8 cellular contexts compared by ENCODE assay signal in the genomic region with DNA sequence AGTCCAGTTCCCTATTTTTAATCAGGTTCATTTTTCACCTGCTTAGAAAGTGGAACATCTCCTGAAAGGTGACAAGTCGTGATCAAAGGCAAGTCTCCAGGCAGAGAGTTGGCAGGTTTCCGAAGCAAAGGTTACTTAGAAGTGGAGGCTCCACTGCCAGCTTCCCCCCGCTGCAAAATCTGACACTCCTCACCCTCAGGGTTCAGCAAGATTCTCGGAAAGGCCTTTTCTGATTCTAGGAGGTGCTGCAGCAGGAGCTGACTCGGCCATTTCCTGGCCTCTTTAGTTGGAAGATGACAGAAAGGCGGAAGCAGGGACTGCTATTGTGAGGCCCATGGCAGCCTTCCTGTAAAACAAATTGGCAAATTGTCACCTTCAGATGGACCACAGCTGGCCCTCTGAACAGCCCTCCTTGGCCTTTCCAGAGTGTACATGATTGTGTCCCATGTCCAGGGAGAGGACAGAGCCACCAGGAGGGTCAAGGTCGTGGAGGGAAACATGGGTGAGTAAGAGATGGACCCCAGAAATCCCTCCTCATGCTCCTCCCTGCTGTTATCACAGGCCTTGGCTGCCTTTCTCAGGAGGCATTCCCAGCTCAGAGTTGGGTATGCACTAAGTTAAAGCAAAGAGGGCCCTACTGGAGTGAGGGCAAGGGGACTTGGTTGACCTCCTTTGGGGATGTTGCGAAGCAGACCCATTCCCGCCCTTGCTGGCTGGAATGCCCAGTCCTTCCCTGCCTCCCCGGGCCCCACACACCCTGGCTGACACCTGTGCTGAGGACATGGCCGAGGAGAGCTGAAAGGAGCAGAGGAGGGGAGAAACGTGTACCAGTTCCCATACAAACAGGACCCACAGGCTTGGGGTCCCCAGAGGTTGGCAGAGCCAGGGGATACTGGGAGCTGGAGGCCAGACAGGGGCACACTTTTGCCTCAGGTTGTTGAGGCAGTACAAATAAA.
DNase-seq lines count a peak whose midpoint lies in the region; ATAC-seq and TF ChIP-seq lines count a peak whose summit lies in the region.

No MANE protein-coding gene starts in this region.

- H3K9ac ChIP-seq in mucosa of stomach (ENCODE audit: low read length), result peak overlapping the region; percentile 77

- DNase-seq in NCI-H2196 (lab: John Stamatoyannopoulos, UW; ENCODE audit: unreplicated experiment) (peak; percentile 18), NCI-H2196 treated with DMSO at 0.1 percent for 48 hours (lab: John Stamatoyannopoulos, UW; ENCODE audit: unreplicated experiment) (no peak), substantia nigra (lab: John Stamatoyannopoulos, UW) (peak in 17 of 49 donors; percentile 18 to 65 (median 39)), GM20000 (ENCODE audit: low spot score) (no peak)

- ATAC-seq in HG02885 (IDR thresholded peaks at IDR 0.05; ENCODE audit: poor library complexity, unreplicated experiment), result no peak

- no peaks in the 10 kb centered on the region for H3K27me3 ChIP-seq in mucosa of stomach (ENCODE audit: control insufficient read depth, insufficient read depth, low read length)

- TF ChIP-seq CTCF in VCaP (conservative IDR thresholded peaks at IDR 0.05), result no peak
- TF ChIP-seq CTCF in GM20000 (IDR thresholded peaks at IDR 0.05; ENCODE audit: extremely low read depth, missing control alignments), result no peak

- H3K9me3 ChIP-seq in mucosa of stomach (ENCODE audit: control insufficient read depth, low read length), result no peaks in the 10 kb centered on the region

- H3K27ac ChIP-seq in VCaP (peak overlapping the region; percentile 99), cingulate gyrus (ENCODE audit: low read depth, low read length) (peak overlapping the region; percentile 99), substantia nigra (ENCODE audit: low read depth, low read length, poor library complexity, severe bottlenecking) (peak overlapping the region; percentile 99)

- peaks cover 71% of the 10 kb centered on the region for H3K4me1 ChIP-seq in mucosa of stomach (ENCODE audit: control insufficient read depth, insufficient read depth, low read length)

- H3K4me3 ChIP-seq in mucosa of stomach (ENCODE audit: low read length), result peak overlapping the region; percentile 6

- no peaks in the 10 kb centered on the region for H3K36me3 ChIP-seq in mucosa of stomach (ENCODE audit: control insufficient read depth, insufficient read depth, low read length)
